8 cellular contexts compared by ENCODE assay signal in genomic region chr16:88634141-88634993, GRCh38. TPM values are rescaled to one million over a fixed set of nuclear protein-coding genes. Genes with fewer than 3 reads are reported as not detected.
DNase-seq lines count a peak whose midpoint lies in the region; ATAC-seq and TF ChIP-seq lines count a peak whose summit lies in the region.

No MANE protein-coding gene starts in this region.

- no peak for TF ChIP-seq CTCF in transverse colon (IDR thresholded peaks at IDR 0.05)
- TF ChIP-seq CTCF in BE2C (IDR thresholded peaks at IDR 0.05; ENCODE audit: low read depth, low read length) = no peak

- no peaks in the 10 kb centered on the region for H3K79me2 ChIP-seq in mesendoderm (ENCODE audit: control insufficient read depth, insufficient read depth, low read length)

- H4K5ac ChIP-seq in mesendoderm (ENCODE audit: low read length) = no peak overlapping the region

- DNase-seq in mesendoderm = peak; percentile 80
- DNase-seq in transverse colon = peak; percentile 74
- DNase-seq in BE2C = no peak
- no peak for DNase-seq in NCI-H748 (lab: John Stamatoyannopoulos, UW; ENCODE audit: unreplicated experiment)

- H3K18ac ChIP-seq in mesendoderm (ENCODE audit: low read length) = no peak overlapping the region

- H3K9ac ChIP-seq in duodenal mucosa (ENCODE audit: low read depth in 1 of 2, low read length in 2 of 2) (peak overlapping the region in 1 of 2 donors; percentile 12), mesendoderm (ENCODE audit: low read length) (peak overlapping the region; percentile 68)

- H2BK120ac ChIP-seq in mesendoderm (ENCODE audit: low read depth, low read length) = no peak overlapping the region

- ATAC-seq in GM18867 (IDR thresholded peaks at IDR 0.05; ENCODE audit: unreplicated experiment) (peak; percentile 38), HG03045 (IDR thresholded peaks at IDR 0.05; ENCODE audit: unreplicated experiment) (peak; percentile 47)
- peak; percentile 18 to 24 for ATAC-seq in activated CD4-positive, CD25-positive, alpha-beta regulatory T cell treated with anti-CD3 and anti-CD28 coated beads, Interleukin-2, amount 50 U/mL, for 24 hours

- in situ Hi-C loops in transverse colon (cut with MboI; ENCODE audit: low pct_ligation_motif_present in 1 of 4, low pct_unique_long_range_greater_than_20kb in 1 of 4, low sequenced_read_pairs in 3 of 4) = no loop called here

- intact Hi-C loops in transverse colon (cut with DNase I; ENCODE audit: low total_unique reads) = no loop called here

- no peak overlapping the region for H3K23ac ChIP-seq in mesendoderm (ENCODE audit: low read length)

- H3K79me1 ChIP-seq in mesendoderm (ENCODE audit: low read length) = no peaks in the 10 kb centered on the region

- no CpG with 5 or more reads among the region's 82 CpGs for WGBS in mesendoderm (ENCODE audit: extremely low coverage, insufficient coverage, low lambda C conversion rate)
- WGBS in transverse colon (ENCODE audit: low coverage in 1 of 2), 2 donors = 3% methylated on average over 60 of the region's 82 CpGs; no CpG with 5 or more reads in 1 of the 2 donors

- TF ChIP-seq EP300 in transverse colon (IDR thresholded peaks at IDR 0.05; ENCODE audit: low read depth) = no peak

- peak overlapping the region; percentile 84 for H3K56ac ChIP-seq in mesendoderm (ENCODE audit: low read length)

- H2BK15ac ChIP-seq in mesendoderm (replicated peaks; ENCODE audit: low read depth) = no peak overlapping the region

- H3K36me3 ChIP-seq in duodenal mucosa (ENCODE audit: control insufficient read depth in 1 of 2, insufficient read depth in 2 of 2, low read length in 2 of 2) (peaks cover 0 to 28% of the 10 kb centered on the region in 2 donors), mesendoderm (ENCODE audit: control insufficient read depth, insufficient read depth, low read length) (peaks cover 2% of the 10 kb centered on the region), transverse colon (peaks cover 0 to 23% (median 7%) of the 10 kb centered on the region in 4 donors), BE2C (peaks cover 21% of the 10 kb centered on the region)

- H2AK5ac ChIP-seq in mesendoderm (ENCODE audit: low read length) = no peak overlapping the region

- H3K27ac ChIP-seq in duodenal mucosa (ENCODE audit: low read depth, low read length) (no peak overlapping the region), mesendoderm (ENCODE audit: low read depth, low read length) (no peak overlapping the region), transverse colon (peak overlapping the region; percentile 43 to 60 (median 50))

- TF ChIP-seq POLR2A in transverse colon (IDR thresholded peaks at IDR 0.05) = no peak

- H3K4me3 ChIP-seq in duodenal mucosa (ENCODE audit: low read depth in 1 of 2, low read length in 2 of 2) (peak overlapping the region; percentile 61 to 62), mesendoderm (ENCODE audit: low read length) (peak overlapping the region; percentile 28), transverse colon (peak overlapping the region; percentile 1 to 50 (median 26)), BE2C (ENCODE audit: low read depth, low read length) (no peak overlapping the region)

- H3K4me2 ChIP-seq in mesendoderm (ENCODE audit: low read length) = peak overlapping the region; percentile 89

- H3K9me3 ChIP-seq in duodenal mucosa (ENCODE audit: control insufficient read depth in 1 of 2, low read length in 2 of 2) = no peaks in the 10 kb centered on the region
- H3K9me3 ChIP-seq in transverse colon = no peaks in the 10 kb centered on the region
- no peaks in the 10 kb centered on the region for H3K9me3 ChIP-seq in BE2C

- no peak overlapping the region for H3K4ac ChIP-seq in mesendoderm (ENCODE audit: low read depth, low read length)

- H2BK5ac ChIP-seq in mesendoderm (ENCODE audit: low read length) = no peak overlapping the region

- peaks cover 14 to 18% of the 10 kb centered on the region in 2 donors for H3K27me3 ChIP-seq in duodenal mucosa (ENCODE audit: control insufficient read depth in 1 of 2, insufficient read depth in 2 of 2, low read length in 2 of 2)
- H3K27me3 ChIP-seq in mesendoderm (ENCODE audit: insufficient read depth, low read length, poor library complexity) = no peaks in the 10 kb centered on the region
- H3K27me3 ChIP-seq in transverse colon = peaks cover 42% of the 10 kb centered on the region
- H3K27me3 ChIP-seq in BE2C = peaks cover 7% of the 10 kb centered on the region

- H3K4me1 ChIP-seq in duodenal mucosa (ENCODE audit: control insufficient read depth in 1 of 2, insufficient read depth in 2 of 2, low read length in 2 of 2) (peaks cover 17 to 34% of the 10 kb centered on the region in 2 donors), mesendoderm (ENCODE audit: control insufficient read depth, low read depth, low read length) (no peaks in the 10 kb centered on the region), transverse colon (peaks cover 9 to 34% (median 29%) of the 10 kb centered on the region in 4 donors), BE2C (no peaks in the 10 kb centered on the region)

- no peak overlapping the region for H4K8ac ChIP-seq in mesendoderm (ENCODE audit: low read depth, low read length)

RNA-seq across cellular contexts. Expression of gene IL17C, which starts 4.0 kb away (rescaled TPM):
- 0.15 TPM for polyA plus RNA-seq in mesendoderm (2013, experiment 1 of 2)
- polyA plus RNA-seq in mesendoderm (2013, experiment 2 of 2) = 0.21 TPM
- total RNA-seq in transverse colon = not detected
- polyA plus RNA-seq in BE2C (2012; ENCODE audit: insufficient read depth, insufficient read length, low read depth) = not detected

RNA-seq across cellular contexts. Expression of gene CYBA, which starts 16.5 kb away (rescaled TPM):
- polyA plus RNA-seq in mesendoderm (2013, experiment 1 of 2) = 78.8 TPM
- 83.5 TPM for polyA plus RNA-seq in mesendoderm (2013, experiment 2 of 2)
- total RNA-seq in transverse colon = 100 to 1,000 TPM; 258 to 306 (median 291) TPM
- polyA plus RNA-seq in BE2C (2012; ENCODE audit: insufficient read depth, insufficient read length, low read depth) = 154 TPM

RNA-seq across cellular contexts. Expression of gene MVD, which starts 28.5 kb away (rescaled TPM):
- polyA plus RNA-seq in mesendoderm (2013, experiment 1 of 2) = 73.3 TPM
- 73.9 TPM for polyA plus RNA-seq in mesendoderm (2013, experiment 2 of 2)
- 10 to 100 TPM; 20.5 to 75.6 (median 47.3) TPM for total RNA-seq in transverse colon
- polyA plus RNA-seq in BE2C (2012; ENCODE audit: insufficient read depth, insufficient read length, low read depth) = 80.6 TPM

RNA-seq across cellular contexts. Expression of gene SNAI3, which starts 51.9 kb away (rescaled TPM):
- 1.3 TPM for polyA plus RNA-seq in mesendoderm (2013, experiment 1 of 2)
- polyA plus RNA-seq in mesendoderm (2013, experiment 2 of 2) = 1.3 TPM
- 1 to 10 TPM in 1 of 4 donors, under 1 TPM in 2, not detected in 1; 0.27 to 2.9 (median 0.75) TPM for total RNA-seq in transverse colon
- 2.9 TPM for polyA plus RNA-seq in BE2C (2012; ENCODE audit: insufficient read depth, insufficient read length, low read depth)

Comparison
In these comparisons a context has a peak if more than half of its experiments do, and no peak if none do; other contexts are left out.
1. H3K27ac ChIP-seq: peak in transverse colon (4 of 4); none in duodenal mucosa (single experiment) and mesendoderm (single experiment).
2. DNase-seq: peak in mesendoderm (single experiment) and transverse colon (single experiment); none in BE2C (single experiment) and NCI-H748 (single experiment).
3. Peak in every context shown above with its lines, with median percentiles within 50 percentile points of each other: ATAC-seq.